20 cellular contexts compared by ENCODE assay signal in the genomic region with DNA sequence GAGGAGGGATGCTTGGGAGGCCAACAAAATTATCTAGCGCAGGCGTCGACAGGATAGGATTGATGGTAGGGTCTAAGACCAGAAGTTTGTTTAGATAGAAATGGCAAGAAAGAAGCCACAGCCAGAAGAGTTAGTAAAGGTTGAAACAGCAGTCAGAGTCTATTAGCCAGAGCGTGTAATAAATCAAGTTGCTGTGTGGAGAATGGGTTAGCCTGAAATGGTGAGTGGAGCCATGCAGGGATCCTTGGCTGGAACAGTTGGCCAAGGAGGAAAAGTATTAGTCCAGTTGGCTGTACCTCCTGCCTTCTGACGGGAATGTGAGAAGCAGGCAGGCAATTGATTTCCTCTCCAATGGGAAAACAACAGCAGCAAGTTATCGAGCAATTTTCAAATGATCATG.
DNase-seq lines count a peak whose midpoint lies in the region; ATAC-seq and TF ChIP-seq lines count a peak whose summit lies in the region.
"Had no signal": no experiment of that assay in that cellular context is flagged by ENCODE, and none has a peak within 500 bp of the region (broad histone marks: within the 10 kb centered on the region; RNA-seq: fewer than 3 reads in every experiment).

No MANE protein-coding gene starts in this region.

- H3K9me3 ChIP-seq in right atrium auricular region (no peaks in the 10 kb centered on the region), vagina (no peaks in the 10 kb centered on the region)
- H3K9me3 ChIP-seq: SJCRH30 had no signal

- no peaks in the 10 kb centered on the region for H3K27me3 ChIP-seq in right atrium auricular region
- no peaks in the 10 kb centered on the region for H3K27me3 ChIP-seq in vagina
- H3K27me3 ChIP-seq: SJCRH30 had no signal

- DNase-seq in Right ventricle myocardium superior (no peak), right atrium auricular region (ENCODE audit: low spot score) (no peak), globus pallidus (ENCODE audit: low spot score) (peak; percentile 11), mucosa of gallbladder (ENCODE audit: low spot score) (peak; percentile 10), vagina (ENCODE audit: extremely low spot score in 2 of 2) (no peak)
- no peak for DNase-seq in activated CD4-positive, alpha-beta T cell treated with anti-CD3 and anti-CD28 coated beads for 1 hour
- DNase-seq: 8988T; ACHN; CD4-positive, CD25-positive, alpha-beta regulatory T cell; H9; IMR-90; MM.1S; NCI-H2029; NCI-H524 treated with DMSO at 0.1 percent for 48 hours; NCI-H774; SJCRH30 had no signal

- H3K4me1 ChIP-seq in right atrium auricular region (no peaks in the 10 kb centered on the region), vagina (no peaks in the 10 kb centered on the region)
- H3K4me1 ChIP-seq: SJCRH30 had no signal

- H3K27ac ChIP-seq in right atrium auricular region (no peak overlapping the region), vagina (no peak overlapping the region)
- H3K27ac ChIP-seq: KMS-11, SJCRH30 had no signal

- H3K4me3 ChIP-seq in right atrium auricular region (no peak overlapping the region), vagina (no peak overlapping the region)
- H3K4me3 ChIP-seq: GM23338, SJCRH30 had no signal

- peak; percentile 59 for ATAC-seq in Right ventricle myocardium superior (ENCODE audit: poor library complexity)
- ATAC-seq in GM19467 (IDR thresholded peaks at IDR 0.05; ENCODE audit: unreplicated experiment): no peak
- ATAC-seq in HG02642 (IDR thresholded peaks at IDR 0.05; ENCODE audit: poor library complexity, unreplicated experiment): no peak
- ATAC-seq: GM23338 had no signal

- H3K36me3 ChIP-seq in right atrium auricular region: no peaks in the 10 kb centered on the region
- H3K36me3 ChIP-seq in vagina: no peaks in the 10 kb centered on the region
- H3K36me3 ChIP-seq: SJCRH30 had no signal

- TF ChIP-seq POLR2A in vagina (IDR thresholded peaks at IDR 0.05): no peak

- TF ChIP-seq CTCF in right atrium auricular region (IDR thresholded peaks at IDR 0.05): no peak
- TF ChIP-seq CTCF in vagina (IDR thresholded peaks at IDR 0.05): no peak

- intact Hi-C loops in Right ventricle myocardium superior (cut with DNase I) (no loop called here), vagina (cut with DNase I) (no loop called here)

Comparison
In these comparisons a context has a peak if more than half of its experiments do, and no peak if none do; other contexts are left out.
1. DNase-seq: peak in globus pallidus (single experiment) and mucosa of gallbladder (single experiment); none in Right ventricle myocardium superior (single experiment), right atrium auricular region (single experiment), activated CD4-positive, alpha-beta T cell treated with anti-CD3 and anti-CD28 coated beads for 1 hour (single experiment) and vagina (0 of 2).